In genomic region chr3:115147329-115148141, GRCh38 we compare ENCODE assay signal across 8 cellular contexts. TPM values are rescaled to one million over a fixed set of nuclear protein-coding genes. Genes with fewer than 3 reads are reported as not detected.
DNase-seq lines count a peak whose midpoint lies in the region; ATAC-seq and TF ChIP-seq lines count a peak whose summit lies in the region.

No MANE protein-coding gene starts in this region.

- ATAC-seq in GM19372 (IDR thresholded peaks at IDR 0.05; ENCODE audit: low read depth, unreplicated experiment), result peak; percentile 75
- peak; percentile 79 for ATAC-seq in HG03521 (IDR thresholded peaks at IDR 0.05; ENCODE audit: unreplicated experiment)
- ATAC-seq in left lobe of liver, result peak; percentile 81

- DNase-seq in NCI-H69 (lab: John Stamatoyannopoulos, UW) (peak; percentile 99), left lobe of liver (ENCODE audit: low spot score) (peak; percentile 99)
- DNase-seq in activated CD4-positive, alpha-beta T cell treated with anti-CD3 and anti-CD28 coated beads, Interleukin-2, amount 50 U/mL, for 4 hours, result peak; percentile 98
- DNase-seq in stimulated activated CD4-positive, alpha-beta T cell treated with anti-CD3 and anti-CD28 coated beads, Interleukin-2, amount 100 ng/mL, for 24 hours, result peak; percentile 88 to 96

- H3K27ac Mint-ChIP-seq in dendritic cell treated with granulocyte-macrophage colony-stimulating factor and Interleukin-4, amounts not matched to agents 40 ng/mL and 50 ng/mL, for 4 days, result peak overlapping the region; percentile 97

- no peaks in the 10 kb centered on the region for H3K9me3 Mint-ChIP-seq in dendritic cell treated with granulocyte-macrophage colony-stimulating factor and Interleukin-4, amounts not matched to agents 40 ng/mL and 50 ng/mL, for 4 days

- intact Hi-C loops in dendritic cell treated with granulocyte-macrophage colony-stimulating factor and Interleukin-4, amounts not matched to agents 40 ng/mL and 50 ng/mL, for 4 days (cut with micrococcal nuclease), result loop anchor here (10.0 kb wide), 2 partner anchors 1093 to 1403 kb away; partner anchors contain the start of genes ATP6V1A, CCDC191, NAA50 and QTRT2

- H3K27ac ChIP-seq in C4-2B, result peak overlapping the region; percentile 85

- H3K4me3 Mint-ChIP-seq in dendritic cell treated with granulocyte-macrophage colony-stimulating factor and Interleukin-4, amounts not matched to agents 40 ng/mL and 50 ng/mL, for 4 days, result peak overlapping the region; percentile 97

- peaks cover 19% of the 10 kb centered on the region for H3K36me3 Mint-ChIP-seq in dendritic cell treated with granulocyte-macrophage colony-stimulating factor and Interleukin-4, amounts not matched to agents 40 ng/mL and 50 ng/mL, for 4 days (ENCODE audit: low read depth)

- H3K27me3 Mint-ChIP-seq in dendritic cell treated with granulocyte-macrophage colony-stimulating factor and Interleukin-4, amounts not matched to agents 40 ng/mL and 50 ng/mL, for 4 days, result no peaks in the 10 kb centered on the region

- no peak for TF ChIP-seq CTCF in C4-2B (conservative IDR thresholded peaks at IDR 0.05)

- peaks cover 5% of the 10 kb centered on the region for H3K4me1 Mint-ChIP-seq in dendritic cell treated with granulocyte-macrophage colony-stimulating factor and Interleukin-4, amounts not matched to agents 40 ng/mL and 50 ng/mL, for 4 days (ENCODE audit: low read depth)

RNA-seq across cellular contexts. Expression of gene ZBTB20, which starts 0.4 kb away (rescaled TPM):
- 50.6 TPM for total RNA-seq in left lobe of liver

Comparison
In these comparisons a context has a peak if more than half of its experiments do, and no peak if none do; other contexts are left out.
1. Peak in every context shown above with its lines: DNase-seq, ATAC-seq and H3K27ac ChIP-seq.